Comparison of ENCODE assay signal across 7 cellular contexts in genomic region chr1:161019767-161020572, GRCh38. TPM values are rescaled to one million over a fixed set of nuclear protein-coding genes. Genes with fewer than 3 reads are reported as not detected.
DNase-seq lines count a peak whose midpoint lies in the region; FAIRE-seq and TF ChIP-seq lines count a peak whose summit lies in the region.

No MANE protein-coding gene starts in this region.

- H3K9me3 ChIP-seq in Loucy (ENCODE audit: insufficient read depth, low read depth, low read length) (no peaks in the 10 kb centered on the region), astrocyte (ENCODE audit: insufficient read depth, low read depth, low read length) (no peaks in the 10 kb centered on the region), kidney (ENCODE audit: control insufficient read depth in 1 of 2, low read length in 2 of 2) (no peaks in the 10 kb centered on the region), BE2C (no peaks in the 10 kb centered on the region)

- in situ Hi-C loops in GM13976 (cut with MboI; ENCODE audit: low sequenced_read_pairs, unreplicated experiment): no loop called here

- peak overlapping the region; percentile 16 for H3K27ac Mint-ChIP-seq in astrocyte (ENCODE audit: unreplicated experiment)

- H3K9ac ChIP-seq in Loucy (ENCODE audit: low read depth, low read length, poor library complexity, severe bottlenecking) (peak overlapping the region; percentile 73), astrocyte (ENCODE audit: low read length) (peak overlapping the region; percentile 54), kidney (ENCODE audit: low read length in 2 of 2) (peak overlapping the region; percentile 50 to 90)

- peaks cover 28% of the 10 kb centered on the region for H3K4me1 Mint-ChIP-seq in astrocyte (ENCODE audit: low read depth, unreplicated experiment)

- H3K4me3 ChIP-seq in Loucy (ENCODE audit: low read length, poor library complexity, severe bottlenecking): peak overlapping the region; percentile 79
- H3K4me3 ChIP-seq in astrocyte (ENCODE audit: insufficient read depth, low read depth, low read length): peak overlapping the region; percentile 75
- H3K4me3 ChIP-seq in kidney (ENCODE audit: low read length in 2 of 2): peak overlapping the region; percentile 77 to 96
- H3K4me3 ChIP-seq in BE2C (ENCODE audit: low read depth, low read length): no peak overlapping the region

- peak overlapping the region; percentile 89 for H3K4me2 ChIP-seq in Loucy (ENCODE audit: low read depth, low read length, poor library complexity, severe bottlenecking)
- H3K4me2 ChIP-seq in astrocyte (ENCODE audit: low read length): peak overlapping the region; percentile 97

- no peaks in the 10 kb centered on the region for H3K27me3 Mint-ChIP-seq in astrocyte (ENCODE audit: low read depth, unreplicated experiment)

- no peaks in the 10 kb centered on the region for H3K9me2 ChIP-seq in Loucy (replicated peaks; ENCODE audit: low read depth, low read length)

- intact Hi-C loops in kidney (cut with DNase I): no loop called here

- H3K36me3 Mint-ChIP-seq in astrocyte (ENCODE audit: low read depth, unreplicated experiment): peaks cover 2% of the 10 kb centered on the region

- H3F3A ChIP-seq in Loucy (ENCODE audit: low read depth): 0 out of 2 replicates have a peak, but pooled peaks cover 3% of the 10 kb centered on the region

- peaks cover 29% of the 10 kb centered on the region; the same call in 1 of the 2 replicates for H3K79me2 ChIP-seq in Loucy (ENCODE audit: insufficient read depth, low read length)
- no peaks in the 10 kb centered on the region for H3K79me2 ChIP-seq in astrocyte (ENCODE audit: insufficient read depth, low read length)

- peaks cover 38% of the 10 kb centered on the region for H3K4me1 ChIP-seq in Loucy (ENCODE audit: insufficient read depth, low read length, poor library complexity, severe bottlenecking)
- H3K4me1 ChIP-seq in astrocyte (ENCODE audit: insufficient read depth, low read length): peaks cover 12% of the 10 kb centered on the region
- H3K4me1 ChIP-seq in kidney (ENCODE audit: control insufficient read depth in 1 of 2, insufficient read depth in 1 of 2, low read depth in 1 of 2, low read length in 2 of 2): peaks cover 11 to 14% of the 10 kb centered on the region in 2 donors
- H3K4me1 ChIP-seq in BE2C: no peaks in the 10 kb centered on the region

- DNase-seq in GM13976 (ENCODE audit: low spot score) (peak; percentile 40), astrocyte (ENCODE audit: low read depth) (no peak), kidney (no peak), substantia nigra (lab: John Stamatoyannopoulos, UW) (no peak), BE2C (no peak), cerebellar nuclear complex (lab: John Stamatoyannopoulos, UW) (no peak)

- no peak overlapping the region for H3K27ac ChIP-seq in astrocyte (ENCODE audit: low read depth, low read length)
- H3K27ac ChIP-seq in kidney (ENCODE audit: low read depth in 2 of 2, low read length in 2 of 2): peak overlapping the region; percentile 78 to 92
- peak overlapping the region; percentile 35 for H3K27ac ChIP-seq in substantia nigra (ENCODE audit: low read depth, low read length, poor library complexity, severe bottlenecking)

- peak overlapping the region; percentile 88 for H3K4me3 Mint-ChIP-seq in astrocyte (ENCODE audit: unreplicated experiment)

- H3K36me3 ChIP-seq in Loucy (ENCODE audit: insufficient read depth, low read length): no peaks in the 10 kb centered on the region
- no peaks in the 10 kb centered on the region for H3K36me3 ChIP-seq in astrocyte (ENCODE audit: insufficient read depth, low read length)
- H3K36me3 ChIP-seq in kidney (ENCODE audit: control insufficient read depth in 1 of 2, insufficient read depth in 2 of 2, low read length in 2 of 2): no peaks in the 10 kb centered on the region
- H3K36me3 ChIP-seq in BE2C: no peaks in the 10 kb centered on the region

- H3K27me3 ChIP-seq in Loucy (ENCODE audit: insufficient read depth, low read length, poor library complexity, severe bottlenecking) (no peaks in the 10 kb centered on the region), astrocyte (ENCODE audit: insufficient read depth, low read length) (peaks cover 27% of the 10 kb centered on the region), BE2C (peaks cover 41% of the 10 kb centered on the region)

- peak overlapping the region; percentile 96 for H2AFZ ChIP-seq in Loucy (ENCODE audit: low read length)
- peak overlapping the region; percentile 88 for H2AFZ ChIP-seq in astrocyte (ENCODE audit: low read depth, low read length)

- H4K20me1 ChIP-seq in Loucy (ENCODE audit: insufficient read depth, low read length, poor library complexity, severe bottlenecking) (peaks cover 4% of the 10 kb centered on the region), astrocyte (ENCODE audit: insufficient read depth, low read length) (no peaks in the 10 kb centered on the region)

- no peak for TF ChIP-seq CTCF in GM13976 (IDR thresholded peaks at IDR 0.05; ENCODE audit: borderline replicate concordance, control extremely low read depth, extremely low read depth, insufficient read depth, missing control alignments)
- TF ChIP-seq CTCF in Loucy (conservative IDR thresholded peaks at IDR 0.05; ENCODE audit: low read length): no peak
- TF ChIP-seq CTCF in astrocyte (IDR thresholded peaks at IDR 0.05; ENCODE audit: insufficient read depth, low read depth, low read length): no peak
- no peak for TF ChIP-seq CTCF in kidney (IDR thresholded peaks at IDR 0.05; ENCODE audit: borderline replicate concordance, extremely low read depth, insufficient read depth)
- no peak for TF ChIP-seq CTCF in BE2C (IDR thresholded peaks at IDR 0.05; ENCODE audit: low read depth, low read length)

- no peaks in the 10 kb centered on the region for H3K9me3 Mint-ChIP-seq in astrocyte (ENCODE audit: unreplicated experiment)

- FAIRE-seq in astrocyte (lab: Jason Lieb, UNC) (no peak), kidney (lab: Jason Lieb, UNC) (no peak)

RNA-seq across cellular contexts. Expression of gene F11R, which starts 1.0 kb away (rescaled TPM):
- total RNA-seq in astrocyte: 53.7 and 68.6 TPM in 2 replicates
- total RNA-seq in kidney: 117 TPM
- polyA plus RNA-seq in kidney (ENCODE audit: insufficient read depth, low read depth, low replicate concordance): 36.9 TPM
- polyA plus RNA-seq in BE2C (2012; ENCODE audit: insufficient read depth, insufficient read length, low read depth): 0.54 TPM

RNA-seq across cellular contexts. Expression of gene TSTD1, which starts 18.8 kb away (rescaled TPM):
- total RNA-seq in astrocyte (9.5 TPM in 2 replicates), kidney (74.5 TPM)
- polyA plus RNA-seq in kidney (ENCODE audit: insufficient read depth, low read depth, low replicate concordance): 200 TPM
- not detected for polyA plus RNA-seq in BE2C (2012; ENCODE audit: insufficient read depth, insufficient read length, low read depth)

RNA-seq across cellular contexts. Expression of gene USF1, which starts 25.8 kb away (rescaled TPM):
- total RNA-seq in astrocyte: 61.3 and 70.1 TPM in 2 replicates
- total RNA-seq in kidney: 56.1 TPM
- 48.7 TPM for polyA plus RNA-seq in kidney (ENCODE audit: insufficient read depth, low read depth, low replicate concordance)
- polyA plus RNA-seq in BE2C (2012; ENCODE audit: insufficient read depth, insufficient read length, low read depth): 83.8 TPM

RNA-seq across cellular contexts. Expression of gene ARHGAP30, which starts 49.7 kb away (rescaled TPM):
- 0.19 and 0.25 TPM in 2 replicates for total RNA-seq in astrocyte
- 21.6 TPM for total RNA-seq in kidney
- polyA plus RNA-seq in kidney (ENCODE audit: insufficient read depth, low read depth, low replicate concordance): 1.2 TPM
- 0.56 TPM for polyA plus RNA-seq in BE2C (2012; ENCODE audit: insufficient read depth, insufficient read length, low read depth)
